Comparison of ENCODE assay signal across 24 cellular contexts in genomic region chr2:101302016-101302415, GRCh38. TPM values are rescaled to one million over a fixed set of nuclear protein-coding genes. Genes with fewer than 3 reads are reported as not detected.
DNase-seq lines count a peak whose midpoint lies in the region; TF ChIP-seq lines count a peak whose summit lies in the region.
"Had no signal": no experiment of that assay in that cellular context is flagged by ENCODE, and none has a peak within 500 bp of the region (broad histone marks: within the 10 kb centered on the region; RNA-seq: fewer than 3 reads in every experiment).

No MANE protein-coding gene starts in this region.

- no peaks in the 10 kb centered on the region for H3K27me3 ChIP-seq in neutrophil
- H3K27me3 ChIP-seq: brain microvascular endothelial cell, esophagus squamous epithelium, SJSA1 had no signal

- TF ChIP-seq CTCF in neutrophil (IDR thresholded peaks at IDR 0.05) = no peak

- no peaks in the 10 kb centered on the region for H3K9me3 ChIP-seq in neutrophil
- H3K9me3 ChIP-seq: esophagus squamous epithelium, SJSA1 had no signal

- peak overlapping the region; percentile 100 for H3K27ac ChIP-seq in neutrophil
- H3K27ac ChIP-seq: brain microvascular endothelial cell, SJSA1, skin epidermis had no signal

- peaks cover 89 to 96% of the 10 kb centered on the region in 2 experiments for H3K4me1 ChIP-seq in neutrophil (ENCODE audit: control insufficient read depth in 1 of 2, insufficient read depth in 1 of 2, low read depth in 1 of 2, low read length in 1 of 2)

- peaks cover 89% of the 10 kb centered on the region for H3K36me3 ChIP-seq in neutrophil
- H3K36me3 ChIP-seq: brain microvascular endothelial cell had no signal

- peaks cover 76% of the 10 kb centered on the region for H3K36me3 Mint-ChIP-seq in activated T-cell treated with anti-CD3 and anti-CD28 coated beads, Interleukin-2, amount 50 U/mL, for 24 hours (ENCODE audit: low read depth)
- H3K36me3 Mint-ChIP-seq in dendritic cell treated with granulocyte-macrophage colony-stimulating factor and Interleukin-4, amounts not matched to agents 40 ng/mL and 50 ng/mL, for 4 days (ENCODE audit: low read depth) = peaks cover 67% of the 10 kb centered on the region

- no peak overlapping the region for H3K4me3 Mint-ChIP-seq in activated T-cell treated with anti-CD3 and anti-CD28 coated beads, Interleukin-2, amount 50 U/mL, for 24 hours
- H3K4me3 Mint-ChIP-seq in dendritic cell treated with granulocyte-macrophage colony-stimulating factor and Interleukin-4, amounts not matched to agents 40 ng/mL and 50 ng/mL, for 4 days = no peak overlapping the region
- H3K4me3 Mint-ChIP-seq: activated CD8-positive, alpha-beta T cell treated with anti-CD3 and anti-CD28 coated beads, Interleukin-2, amount 10 ng/mL, durations not matched to agents 7 days and 5 days; B cell had no signal

- peak overlapping the region; percentile 72 for H3K27ac Mint-ChIP-seq in activated T-cell treated with anti-CD3 and anti-CD28 coated beads, Interleukin-2, amount 50 U/mL, for 24 hours
- H3K27ac Mint-ChIP-seq in dendritic cell treated with granulocyte-macrophage colony-stimulating factor and Interleukin-4, amounts not matched to agents 40 ng/mL and 50 ng/mL, for 4 days = peak overlapping the region; percentile 16
- H3K27ac Mint-ChIP-seq: B cell had no signal

- no peaks in the 10 kb centered on the region for H3K9me3 Mint-ChIP-seq in activated T-cell treated with anti-CD3 and anti-CD28 coated beads, Interleukin-2, amount 50 U/mL, for 24 hours
- H3K9me3 Mint-ChIP-seq in dendritic cell treated with granulocyte-macrophage colony-stimulating factor and Interleukin-4, amounts not matched to agents 40 ng/mL and 50 ng/mL, for 4 days = no peaks in the 10 kb centered on the region
- H3K9me3 Mint-ChIP-seq: IgD-negative memory B cell had no signal

- peak overlapping the region; percentile 99 to 100 for H3K4me3 ChIP-seq in neutrophil (ENCODE audit: low read depth in 1 of 2, low read length in 1 of 2)
- H3K4me3 ChIP-seq: esophagus squamous epithelium, SJSA1, skin epidermis had no signal

- H3K27me3 Mint-ChIP-seq in activated T-cell treated with anti-CD3 and anti-CD28 coated beads, Interleukin-2, amount 50 U/mL, for 24 hours = no peaks in the 10 kb centered on the region
- no peaks in the 10 kb centered on the region for H3K27me3 Mint-ChIP-seq in dendritic cell treated with granulocyte-macrophage colony-stimulating factor and Interleukin-4, amounts not matched to agents 40 ng/mL and 50 ng/mL, for 4 days
- H3K27me3 Mint-ChIP-seq: B cell, IgD-negative memory B cell had no signal

- no peak for DNase-seq in activated T-cell treated with anti-CD3 and anti-CD28 coated beads, Interleukin-2, amount 50 U/mL, for 24 hours
- DNase-seq in activated T-cell treated with anti-CD3 and anti-CD28 coated beads, Interleukin-2, amount 50 U/mL, for 1 hour = no peak
- DNase-seq in HT-29 (ENCODE audit: low spot score) (peak; percentile 17), dermis blood vessel endothelial cell (no peak), mesenteric fat pad (ENCODE audit: low spot score) (no peak)
- no peak for DNase-seq in central memory CD4-positive, alpha-beta T cell
- DNase-seq: activated CD8-positive, alpha-beta T cell treated with anti-CD3 and anti-CD28 coated beads, Interleukin-2, amount 10 ng/mL, durations not matched to agents 7 days and 5 days; activated gamma-delta T cell treated with Interleukin-2 at 50 U/mL for 16 hours; activated T-cell treated with anti-CD3 and anti-CD28 coated beads for 4 hours; amniotic stem cell; brain microvascular endothelial cell; effector memory CD4-positive, alpha-beta T cell; esophagus squamous epithelium; HCEC 1CT; left colon; NCI-H1092; NCI-H187; trophoblast cell had no signal

- H3K4me1 Mint-ChIP-seq in activated T-cell treated with anti-CD3 and anti-CD28 coated beads, Interleukin-2, amount 50 U/mL, for 24 hours (ENCODE audit: low read depth) = peaks cover 91% of the 10 kb centered on the region
- peaks cover 74% of the 10 kb centered on the region for H3K4me1 Mint-ChIP-seq in dendritic cell treated with granulocyte-macrophage colony-stimulating factor and Interleukin-4, amounts not matched to agents 40 ng/mL and 50 ng/mL, for 4 days (ENCODE audit: low read depth)

- intact Hi-C loops in dendritic cell treated with granulocyte-macrophage colony-stimulating factor and Interleukin-4, amounts not matched to agents 40 ng/mL and 50 ng/mL, for 4 days (cut with micrococcal nuclease) = no loop called here

RNA-seq across cellular contexts. Expression of gene RNF149, which starts 6.5 kb away (rescaled TPM):
- 51.2 and 53.8 TPM in 2 replicates for total RNA-seq in HT-29 (2014; rRNA removed; shearing (Covaris generic))
- total RNA-seq in dermis blood vessel endothelial cell = 41.5 and 56.5 TPM in 2 replicates
- total RNA-seq in mesenteric fat pad = 105 TPM

RNA-seq across cellular contexts. Expression of gene CNOT11, which starts 49.3 kb away (rescaled TPM):
- 64.9 and 68.6 TPM in 2 replicates for total RNA-seq in HT-29 (2014; rRNA removed; shearing (Covaris generic))
- total RNA-seq in dermis blood vessel endothelial cell (21.1 and 21.3 TPM in 2 replicates), mesenteric fat pad (28.7 TPM)
